ENCODE assay signal across 8 cellular contexts in genomic region chr16:75471723-75472634, GRCh38. TPM values are rescaled to one million over a fixed set of nuclear protein-coding genes. Genes with fewer than 3 reads are reported as not detected.
A peak's percentile ranks its signal among the peaks of the same experiment; 100 is the strongest.
DNase-seq lines count a peak whose midpoint lies in the region; ATAC-seq, FAIRE-seq and TF ChIP-seq lines count a peak whose summit lies in the region.

No MANE protein-coding gene starts in this region.

- ATAC-seq in HepG2, result peak; percentile 94
- peak; percentile 69 for ATAC-seq in stimulated activated naive CD8-positive, alpha-beta T cell treated with anti-CD3 and anti-CD28 coated beads, Interleukin-15, Interleukin-2, amounts not matched to agents 100 U/mL and 50 U/mL, for 24 hours

- no TSS peak for BruUV-seq in HepG2 (replicated peaks; lab: Mats Ljungman, UMichigan)

- H3K4me2 ChIP-seq in SU-DHL-6 (ENCODE audit: low read depth, low read length, poor library complexity, severe bottlenecking) (no peak overlapping the region), HepG2 (ENCODE audit: low read depth, low read length) (no peak overlapping the region)

- H3K4me1 ChIP-seq in HepG2 (ENCODE audit: insufficient read depth, low read length), result peaks cover 6% of the 10 kb centered on the region

- H3K4me3 ChIP-seq in MG63 (no peak overlapping the region), SU-DHL-6 (ENCODE audit: insufficient read depth, low read length, poor library complexity, severe bottlenecking) (no peak overlapping the region), HepG2 (replicated peaks in 1 of 3; ENCODE audit: insufficient read depth in 1 of 3, low read depth in 2 of 3, low read length in 3 of 3) (no peak overlapping the region)

- TF ChIP-seq CTCF in SU-DHL-6 (IDR thresholded peaks at IDR 0.05; ENCODE audit: insufficient read depth, low read length, poor library complexity, severe bottlenecking) (peak; percentile 58), HepG2 (CRISPR knock-in tag; IDR thresholded peaks at IDR 0.05) (peak; percentile 94)

- no peaks in the 10 kb centered on the region for H4K20me1 ChIP-seq in SU-DHL-6 (ENCODE audit: low read depth, low read length)
- H4K20me1 ChIP-seq in HepG2 (ENCODE audit: insufficient read depth, low read length), result no peaks in the 10 kb centered on the region

- H3K79me2 ChIP-seq in SU-DHL-6 (ENCODE audit: insufficient read depth, low read length) (no peaks in the 10 kb centered on the region), HepG2 (ENCODE audit: insufficient read depth, low read length) (no peaks in the 10 kb centered on the region)

- in situ Hi-C loops in HepG2 (cut with HindIII; ENCODE audit: extremely low pct_ligation_motif_present, low pct_unique_long_range_greater_than_20kb), result loop anchor here (5.0 kb wide), 2 partner anchors 45 to 290 kb away; no protein-coding TSS in a partner anchor

- H3K36me3 ChIP-seq in MG63 (no peaks in the 10 kb centered on the region), SU-DHL-6 (ENCODE audit: low read length) (no peaks in the 10 kb centered on the region), HepG2 (replicated peaks in 1 of 2; ENCODE audit: control insufficient read depth in 1 of 2, insufficient read depth in 2 of 2, low read length in 2 of 2) (no peaks in the 10 kb centered on the region)

- H3K27me3 ChIP-seq in MG63, result no peaks in the 10 kb centered on the region
- no peaks in the 10 kb centered on the region for H3K27me3 ChIP-seq in SU-DHL-6 (ENCODE audit: low read length)
- no peaks in the 10 kb centered on the region; a peak in 1 of 5 replicates for H3K27me3 ChIP-seq in HepG2 (ENCODE audit: control insufficient read depth in 1 of 2, insufficient read depth in 2 of 2, low read length in 2 of 2)

- H3K9ac ChIP-seq in SU-DHL-6 (ENCODE audit: low read length), result no peak overlapping the region
- H3K9ac ChIP-seq in HepG2 (ENCODE audit: insufficient read depth, low read depth, low read length), result no peak overlapping the region

- POLR2A ChIA-PET in HepG2 (lab: Yijun Ruan, JAX), result no interaction called here

- CTCF ChIA-PET in HepG2 (lab: Yijun Ruan, JAX; ENCODE audit: low intra/inter-chr PET ratio, low total read pairs), result interaction anchor here (0.8 to 2.3 kb wide), 6 partner anchors 19 to 292 kb away, joined by 3 to 19 read pairs (median 4); no protein-coding TSS in a partner anchor

- no peak overlapping the region for H2AFZ ChIP-seq in SU-DHL-6 (ENCODE audit: low read depth, low read length, severe bottlenecking)
- no peak overlapping the region for H2AFZ ChIP-seq in HepG2 (ENCODE audit: low read length)

- FAIRE-seq in H54 (lab: Jason Lieb, UNC), result no peak
- FAIRE-seq in HepG2 (lab: Jason Lieb, UNC), result peak; percentile 95

- TF ChIP-seq RAD21 in HepG2 (CRISPR knock-in tag; IDR thresholded peaks at IDR 0.05), result peak; percentile 77

- no peaks in the 10 kb centered on the region for H3F3A ChIP-seq in SU-DHL-6 (ENCODE audit: insufficient read depth)

- peak; percentile 21 for DNase-seq in activated naive CD4-positive, alpha-beta T cell treated with Interleukin-2 at 50 U/mL for 16 hours
- DNase-seq in activated naive CD4-positive, alpha-beta T cell treated with anti-CD3 and anti-CD28 coated beads, Interleukin-2, amount 50 U/mL, for 16 hours, result no peak
- DNase-seq in H54 (ENCODE audit: insufficient read length, low spot score) (peak; percentile 90), MG63 (peak; percentile 22), dermis blood vessel endothelial cell (peak; percentile 82), HepG2 (ENCODE audit: low spot score) (peak; percentile 61)
- DNase-seq in stimulated activated naive CD8-positive, alpha-beta T cell treated with anti-CD3 and anti-CD28 coated beads, Interleukin-15, Interleukin-2, amounts not matched to agents 100 U/mL and 50 U/mL, for 24 hours, result peak; percentile 35

- no peak overlapping the region for H3K27ac ChIP-seq in SU-DHL-6 (ENCODE audit: low read depth, low read length)
- H3K27ac ChIP-seq in HepG2 (ENCODE audit: extremely low read length, insufficient read depth, low read length), result no peak overlapping the region

- H3K9me3 ChIP-seq in MG63, result no peaks in the 10 kb centered on the region
- H3K9me3 ChIP-seq in SU-DHL-6 (ENCODE audit: insufficient read depth, low read length), result no peaks in the 10 kb centered on the region
- no peaks in the 10 kb centered on the region for H3K9me3 ChIP-seq in HepG2 (ENCODE audit: low read length)

- no peak for TF ChIP-seq EP300 in HepG2 (IDR thresholded peaks at IDR 0.05; ENCODE audit: low read depth in 2 of 2, low read length in 2 of 2)
- no peak for TF ChIP-seq EP300 in HepG2 (CRISPR knock-in tag; IDR thresholded peaks at IDR 0.05; ENCODE audit: borderline replicate concordance)

- TF ChIP-seq POLR2A in H54 (IDR thresholded peaks at IDR 0.05; ENCODE audit: low read depth, low read length) (no peak), HepG2 (IDR thresholded peaks at IDR 0.05; ENCODE audit: insufficient read depth in 1 of 2, low read depth in 2 of 2, low read length in 2 of 2) (no peak)

- no peaks in the 10 kb centered on the region for H3K9me2 ChIP-seq in SU-DHL-6 (replicated peaks; ENCODE audit: insufficient read depth, low read length)

- intact Hi-C loops in HepG2 (cut with micrococcal nuclease; ENCODE audit: unreplicated experiment), result loop anchor here (1.0 to 2.0 kb wide), 5 partner anchors 45 to 292 kb away; no protein-coding TSS in a partner anchor

- WGBS in HepG2 (ENCODE audit: low lambda C conversion rate), result 2% methylated on average over 9 of the region's 10 CpGs

RNA-seq across cellular contexts. Expression of gene TMEM170A, which starts 7.5 kb away (rescaled TPM):
- 1.3 and 8.0 TPM in 2 replicates for total RNA-seq in MG63 (2014; rRNA removed; shearing (Covaris generic); ENCODE audit: low replicate concordance)
- total RNA-seq in dermis blood vessel endothelial cell (36.2 and 56.2 TPM in 2 replicates), HepG2 (2016; rRNA removed; fragmentation: Illumina TruSeq; extraction: Trizol) (39.7 and 44.7 TPM in 2 replicates)
- 13.2 and 13.9 TPM in 2 replicates for total RNA-seq in HepG2 (2016; cell fraction: cytosol; rRNA removed; fragmentation: Illumina TruSeq; extraction: Trizol; ENCODE audit: low read depth)
- total RNA-seq in HepG2 (2016; cell fraction: insoluble cytoplasmic fraction; rRNA removed; fragmentation: Illumina TruSeq; extraction: Trizol), result 42.1 TPM in 2 replicates
- 39.0 and 42.0 TPM in 2 replicates for total RNA-seq in HepG2 (2016; cell fraction: membrane; rRNA removed; fragmentation: Illumina TruSeq; extraction: Trizol)
- total RNA-seq in HepG2 (2016; cell fraction: nucleus; rRNA removed; fragmentation: Illumina TruSeq; extraction: Trizol), result 38.1 and 40.8 TPM in 2 replicates
- 30.0 and 35.7 TPM in 2 replicates for polyA plus RNA-seq in HepG2 (2011; rRNA removed)
- 22.3 and 25.5 TPM in 2 replicates for polyA plus RNA-seq in HepG2 (2011; cell fraction: cytosol; rRNA removed)
- 15.4 and 19.7 TPM in 2 replicates for polyA plus RNA-seq in HepG2 (2011; cell fraction: nucleus; rRNA removed)
- 20.5 and 22.4 TPM in 2 replicates for polyA plus RNA-seq in HepG2 (2012)
- 14.7 and 20.5 TPM in 2 replicates for polyA plus RNA-seq in HepG2 (2016; cell fraction: cytosol; fragmentation: Illumina TruSeq; extraction: Trizol; ENCODE audit: low read depth)
- 25.5 and 29.3 TPM in 2 replicates for polyA plus RNA-seq in HepG2 (2016; cell fraction: insoluble cytoplasmic fraction; fragmentation: Illumina TruSeq; extraction: Trizol; ENCODE audit: low read depth)
- 22.1 and 26.6 TPM in 2 replicates for polyA plus RNA-seq in HepG2 (2016; cell fraction: membrane; fragmentation: Illumina TruSeq; extraction: Trizol; ENCODE audit: low read depth)
- polyA plus RNA-seq in HepG2 (2016; cell fraction: nucleus; fragmentation: Illumina TruSeq; extraction: Trizol; ENCODE audit: insufficient read depth, low read depth), result 36.2 and 39.1 TPM in 2 replicates
- polyA minus RNA-seq in HepG2 (2011; rRNA and poly(A)+ RNA removed; ENCODE audit: low replicate concordance), result 27.3 and 58.3 TPM in 2 replicates
- 23.2 and 32.2 TPM in 2 replicates for polyA minus RNA-seq in HepG2 (2011; cell fraction: cytosol; rRNA and poly(A)+ RNA removed)
- polyA minus RNA-seq in HepG2 (2011; cell fraction: nucleus; rRNA and poly(A)+ RNA removed), result 27.4 and 43.9 TPM in 2 replicates

RNA-seq across cellular contexts. Expression of gene CHST6, which starts 23.3 kb away (rescaled TPM):
- not detected in 2 replicates for total RNA-seq in MG63 (2014; rRNA removed; shearing (Covaris generic); ENCODE audit: low replicate concordance)
- total RNA-seq in dermis blood vessel endothelial cell (1.2 and 1.9 TPM in 2 replicates), HepG2 (2016; rRNA removed; fragmentation: Illumina TruSeq; extraction: Trizol) (0.32 and 0.91 TPM in 2 replicates)
- 0.09 and 0.20 TPM in 2 replicates for total RNA-seq in HepG2 (2016; cell fraction: cytosol; rRNA removed; fragmentation: Illumina TruSeq; extraction: Trizol; ENCODE audit: low read depth)
- 0.61 and 1.1 TPM in 2 replicates for total RNA-seq in HepG2 (2016; cell fraction: insoluble cytoplasmic fraction; rRNA removed; fragmentation: Illumina TruSeq; extraction: Trizol)
- total RNA-seq in HepG2 (2016; cell fraction: membrane; rRNA removed; fragmentation: Illumina TruSeq; extraction: Trizol), result 0.28 and 0.38 TPM in 2 replicates
- total RNA-seq in HepG2 (2016; cell fraction: nucleus; rRNA removed; fragmentation: Illumina TruSeq; extraction: Trizol), result 0.71 and 1.1 TPM in 2 replicates
- polyA plus RNA-seq in HepG2 (2011; rRNA removed), result 0.18 and 0.25 TPM in 2 replicates
- polyA plus RNA-seq in HepG2 (2011; cell fraction: cytosol; rRNA removed), result 0.10 and 0.28 TPM in 2 replicates
- 0.83 and 1.0 TPM in 2 replicates for polyA plus RNA-seq in HepG2 (2011; cell fraction: nucleus; rRNA removed)
- 0.11 and 0.16 TPM in 2 replicates for polyA plus RNA-seq in HepG2 (2012)
- polyA plus RNA-seq in HepG2 (2016; cell fraction: cytosol; fragmentation: Illumina TruSeq; extraction: Trizol; ENCODE audit: low read depth), result 0.14 and 0.16 TPM in 2 replicates
- 0.24 and 0.36 TPM in 2 replicates for polyA plus RNA-seq in HepG2 (2016; cell fraction: insoluble cytoplasmic fraction; fragmentation: Illumina TruSeq; extraction: Trizol; ENCODE audit: low read depth)
- polyA plus RNA-seq in HepG2 (2016; cell fraction: membrane; fragmentation: Illumina TruSeq; extraction: Trizol; ENCODE audit: low read depth), result 0.13 and 0.16 TPM in 2 replicates
- 1.00 and 1.2 TPM in 2 replicates for polyA plus RNA-seq in HepG2 (2016; cell fraction: nucleus; fragmentation: Illumina TruSeq; extraction: Trizol; ENCODE audit: insufficient read depth, low read depth)
- polyA minus RNA-seq in HepG2 (2011; rRNA and poly(A)+ RNA removed; ENCODE audit: low replicate concordance), result 0.58 and 2.4 TPM in 2 replicates
- polyA minus RNA-seq in HepG2 (2011; cell fraction: cytosol; rRNA and poly(A)+ RNA removed), result 0.40 and 0.62 TPM in 2 replicates
- polyA minus RNA-seq in HepG2 (2011; cell fraction: nucleus; rRNA and poly(A)+ RNA removed), result 0.13 and 0.50 TPM in 2 replicates

RNA-seq across cellular contexts. Expression of gene CFDP1, which starts 38.7 kb away (rescaled TPM):
- total RNA-seq in MG63 (2014; rRNA removed; shearing (Covaris generic); ENCODE audit: low replicate concordance), result 21.2 and 23.2 TPM in 2 replicates
- total RNA-seq in dermis blood vessel endothelial cell (71.6 and 82.4 TPM in 2 replicates), HepG2 (2016; rRNA removed; fragmentation: Illumina TruSeq; extraction: Trizol) (153 and 198 TPM in 2 replicates)
- 62.1 and 75.2 TPM in 2 replicates for total RNA-seq in HepG2 (2016; cell fraction: cytosol; rRNA removed; fragmentation: Illumina TruSeq; extraction: Trizol; ENCODE audit: low read depth)
- 158 and 200 TPM in 2 replicates for total RNA-seq in HepG2 (2016; cell fraction: insoluble cytoplasmic fraction; rRNA removed; fragmentation: Illumina TruSeq; extraction: Trizol)
- 94.4 and 95.7 TPM in 2 replicates for total RNA-seq in HepG2 (2016; cell fraction: membrane; rRNA removed; fragmentation: Illumina TruSeq; extraction: Trizol)
- 114 and 122 TPM in 2 replicates for total RNA-seq in HepG2 (2016; cell fraction: nucleus; rRNA removed; fragmentation: Illumina TruSeq; extraction: Trizol)
- polyA plus RNA-seq in HepG2 (2011; rRNA removed), result 59.8 and 78.6 TPM in 2 replicates
- 47.6 and 66.3 TPM in 2 replicates for polyA plus RNA-seq in HepG2 (2011; cell fraction: cytosol; rRNA removed)
- 20.8 and 33.7 TPM in 2 replicates for polyA plus RNA-seq in HepG2 (2011; cell fraction: nucleus; rRNA removed)
- 118 and 187 TPM in 2 replicates for polyA plus RNA-seq in HepG2 (2012)
- polyA plus RNA-seq in HepG2 (2016; cell fraction: cytosol; fragmentation: Illumina TruSeq; extraction: Trizol; ENCODE audit: low read depth), result 54.9 and 57.9 TPM in 2 replicates
- polyA plus RNA-seq in HepG2 (2016; cell fraction: insoluble cytoplasmic fraction; fragmentation: Illumina TruSeq; extraction: Trizol; ENCODE audit: low read depth), result 250 and 275 TPM in 2 replicates
- 82.6 and 88.7 TPM in 2 replicates for polyA plus RNA-seq in HepG2 (2016; cell fraction: membrane; fragmentation: Illumina TruSeq; extraction: Trizol; ENCODE audit: low read depth)
- 118 and 119 TPM in 2 replicates for polyA plus RNA-seq in HepG2 (2016; cell fraction: nucleus; fragmentation: Illumina TruSeq; extraction: Trizol; ENCODE audit: insufficient read depth, low read depth)
- polyA minus RNA-seq in HepG2 (2011; rRNA and poly(A)+ RNA removed; ENCODE audit: low replicate concordance), result 11.4 and 17.2 TPM in 2 replicates
- 30.3 and 32.7 TPM in 2 replicates for polyA minus RNA-seq in HepG2 (2011; cell fraction: cytosol; rRNA and poly(A)+ RNA removed)
- 95.4 and 106 TPM in 2 replicates for polyA minus RNA-seq in HepG2 (2011; cell fraction: nucleus; rRNA and poly(A)+ RNA removed)
